1 cellular context compared by ENCODE assay signal in the genomic region with DNA sequence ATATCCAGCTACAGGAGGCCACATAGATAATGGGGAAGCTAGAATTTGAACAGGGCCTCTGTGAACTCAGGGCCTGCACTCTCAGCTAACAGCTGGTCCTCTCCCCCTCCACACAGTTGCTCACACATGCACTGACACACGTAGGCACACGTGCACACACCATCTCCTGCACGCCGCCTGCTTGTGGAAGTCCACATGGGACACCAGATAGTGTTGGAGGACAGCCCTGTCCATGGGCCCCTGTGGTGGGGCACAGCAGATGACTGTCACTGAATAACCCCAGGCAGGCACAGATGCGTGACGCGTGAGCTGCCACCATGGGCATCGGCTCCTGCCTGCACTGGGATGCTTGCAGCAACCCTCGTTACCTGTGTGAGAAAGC.
A peak's percentile ranks its signal among the peaks of the same experiment; 100 is the strongest.
TF ChIP-seq lines count a peak whose summit lies in the region.

No MANE protein-coding gene starts in this region.

TF ChIP-seq in HepG2, 621 proteins besides CTCF, POLR2A, EP300 and RAD21 (continued from another document and continues in another):
- TF ChIP-seq NFAT5 (CRISPR knock-in tag; IDR thresholded peaks at IDR 0.05) (no peak), PCBP1 (IDR thresholded peaks at IDR 0.05; ENCODE audit: borderline replicate concordance, low read depth, low read length) (no peak), ZNF367 (CRISPR knock-in tag; IDR thresholded peaks at IDR 0.05; ENCODE audit: borderline replicate concordance) (no peak), ZNF556 (CRISPR knock-in tag; IDR thresholded peaks at IDR 0.05; ENCODE audit: borderline replicate concordance) (no peak), MTA3 (CRISPR knock-in tag; IDR thresholded peaks at IDR 0.05) (no peak), ZNF101 (CRISPR knock-in tag; IDR thresholded peaks at IDR 0.05; ENCODE audit: borderline replicate concordance, low read depth) (no peak), MTF2 (CRISPR knock-in tag; IDR thresholded peaks at IDR 0.05; ENCODE audit: borderline replicate concordance) (no peak), FOXO1 (CRISPR knock-in tag; IDR thresholded peaks at IDR 0.05) (no peak), POGK (CRISPR knock-in tag; conservative IDR thresholded peaks at IDR 0.05) (no peak), ZSCAN12 (CRISPR knock-in tag; IDR thresholded peaks at IDR 0.05) (no peak), ZNF552 (CRISPR knock-in tag; IDR thresholded peaks at IDR 0.05; ENCODE audit: borderline replicate concordance) (0 out of 2 replicates have a peak, but pooled peaks have one; percentile 2), PAF1 (CRISPR knock-in tag; IDR thresholded peaks at IDR 0.05) (no peak), EEA1 (CRISPR knock-in tag; IDR thresholded peaks at IDR 0.05; ENCODE audit: borderline replicate concordance) (no peak), ZNF883 (CRISPR knock-in tag; IDR thresholded peaks at IDR 0.05; ENCODE audit: not compliant biosample characterization) (peak; percentile 42), IRX3 (CRISPR knock-in tag; IDR thresholded peaks at IDR 0.05; ENCODE audit: borderline replicate concordance, low read depth) (no peak), ZBTB20 (CRISPR knock-in tag; IDR thresholded peaks at IDR 0.05; ENCODE audit: borderline replicate concordance, low read depth) (no peak), ZNF670 (CRISPR knock-in tag; IDR thresholded peaks at IDR 0.05; ENCODE audit: borderline replicate concordance) (no peak), TOE1 (CRISPR knock-in tag; IDR thresholded peaks at IDR 0.05) (no peak), ZNF354B (CRISPR knock-in tag; IDR thresholded peaks at IDR 0.05) (no peak), FOXA3 (CRISPR knock-in tag; IDR thresholded peaks at IDR 0.05) (no peak), IKZF4 (CRISPR knock-in tag; IDR thresholded peaks at IDR 0.05; ENCODE audit: borderline replicate concordance, low read depth, not compliant biosample characterization) (no peak), KLF6 (CRISPR knock-in tag; IDR thresholded peaks at IDR 0.05) (no peak), ZNF432 (CRISPR knock-in tag; IDR thresholded peaks at IDR 0.05; ENCODE audit: borderline replicate concordance) (0 out of 2 replicates have a peak, but pooled peaks have one; percentile 13), NKX3-1 (CRISPR knock-in tag; IDR thresholded peaks at IDR 0.05) (no peak), SRF (IDR thresholded peaks at IDR 0.05; ENCODE audit: low read depth, low read length) (no peak), NFKB2 (CRISPR knock-in tag; IDR thresholded peaks at IDR 0.05; ENCODE audit: borderline replicate concordance) (no peak; the same call in 1 of the 2 replicates), ZNF776 (CRISPR knock-in tag; IDR thresholded peaks at IDR 0.05) (no peak), TBX2 (CRISPR knock-in tag; IDR thresholded peaks at IDR 0.05; ENCODE audit: borderline replicate concordance) (no peak; the same call in 1 of the 2 replicates), ZNF691 (CRISPR knock-in tag; IDR thresholded peaks at IDR 0.05; ENCODE audit: borderline replicate concordance, low read depth) (no peak), NONO (IDR thresholded peaks at IDR 0.05) (no peak), NONO (CRISPR knock-in tag; conservative IDR thresholded peaks at IDR 0.05) (no peak), E2F5 (CRISPR knock-in tag; conservative IDR thresholded peaks at IDR 0.05) (no peak), MAFG (CRISPR knock-in tag; IDR thresholded peaks at IDR 0.05) (no peak), MIER3 (CRISPR knock-in tag; IDR thresholded peaks at IDR 0.05; ENCODE audit: borderline replicate concordance) (no peak), ZNF605 (CRISPR knock-in tag; IDR thresholded peaks at IDR 0.05) (no peak), LCORL (IDR thresholded peaks at IDR 0.05) (no peak), LCORL (CRISPR knock-in tag; IDR thresholded peaks at IDR 0.05) (0 out of 2 replicates have a peak, but pooled peaks have one; percentile 4), ZNF775 (CRISPR knock-in tag; IDR thresholded peaks at IDR 0.05; ENCODE audit: borderline replicate concordance) (no peak), SP1 (IDR thresholded peaks at IDR 0.05) (no peak), SP1 (CRISPR knock-in tag; IDR thresholded peaks at IDR 0.05) (0 out of 2 replicates have a peak, but pooled peaks have one; percentile 17), ZNF431 (CRISPR knock-in tag; IDR thresholded peaks at IDR 0.05; ENCODE audit: borderline replicate concordance, low read depth) (no peak)
- TF ChIP-seq, protein P1, sequence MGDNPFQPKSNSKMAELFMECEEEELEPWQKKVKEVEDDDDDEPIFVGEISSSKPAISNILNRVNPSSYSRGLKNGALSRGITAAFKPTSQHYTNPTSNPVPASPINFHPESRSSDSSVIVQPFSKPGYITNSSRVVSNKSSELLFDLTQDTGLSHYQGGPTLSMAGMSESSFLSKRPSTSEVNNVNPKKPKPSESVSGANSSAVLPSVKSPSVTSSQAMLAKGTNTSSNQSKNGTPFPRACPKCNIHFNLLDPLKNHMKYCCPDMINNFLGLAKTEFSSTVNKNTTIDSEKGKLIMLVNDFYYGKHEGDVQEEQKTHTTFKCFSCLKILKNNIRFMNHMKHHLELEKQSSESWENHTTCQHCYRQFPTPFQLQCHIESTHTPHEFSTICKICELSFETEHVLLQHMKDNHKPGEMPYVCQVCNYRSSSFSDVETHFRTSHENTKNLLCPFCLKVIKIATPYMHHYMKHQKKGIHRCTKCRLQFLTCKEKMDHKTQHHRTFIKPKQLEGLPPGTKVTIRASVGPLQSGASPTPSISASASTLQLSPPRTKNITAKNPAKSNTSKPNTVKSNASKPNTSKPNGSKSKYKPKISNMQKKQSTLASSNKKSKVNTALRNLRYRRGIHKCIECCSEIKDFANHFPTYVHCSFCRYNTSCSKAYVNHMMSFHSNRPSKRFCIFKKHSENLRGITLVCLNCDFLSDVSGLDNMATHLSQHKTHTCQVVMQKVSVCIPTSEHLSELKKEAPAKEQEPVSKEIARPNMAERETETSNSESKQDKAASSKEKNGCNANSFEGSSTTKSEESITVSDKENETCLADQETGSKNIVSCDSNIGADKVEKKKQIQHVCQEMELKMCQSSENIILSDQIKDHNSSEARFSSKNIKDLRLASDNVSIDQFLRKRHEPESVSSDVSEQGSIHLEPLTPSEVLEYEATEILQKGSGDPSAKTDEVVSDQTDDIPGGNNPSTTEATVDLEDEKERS (CRISPR knock-in tag; IDR thresholded peaks at IDR 0.05): no peak
- TF ChIP-seq, protein P2, sequence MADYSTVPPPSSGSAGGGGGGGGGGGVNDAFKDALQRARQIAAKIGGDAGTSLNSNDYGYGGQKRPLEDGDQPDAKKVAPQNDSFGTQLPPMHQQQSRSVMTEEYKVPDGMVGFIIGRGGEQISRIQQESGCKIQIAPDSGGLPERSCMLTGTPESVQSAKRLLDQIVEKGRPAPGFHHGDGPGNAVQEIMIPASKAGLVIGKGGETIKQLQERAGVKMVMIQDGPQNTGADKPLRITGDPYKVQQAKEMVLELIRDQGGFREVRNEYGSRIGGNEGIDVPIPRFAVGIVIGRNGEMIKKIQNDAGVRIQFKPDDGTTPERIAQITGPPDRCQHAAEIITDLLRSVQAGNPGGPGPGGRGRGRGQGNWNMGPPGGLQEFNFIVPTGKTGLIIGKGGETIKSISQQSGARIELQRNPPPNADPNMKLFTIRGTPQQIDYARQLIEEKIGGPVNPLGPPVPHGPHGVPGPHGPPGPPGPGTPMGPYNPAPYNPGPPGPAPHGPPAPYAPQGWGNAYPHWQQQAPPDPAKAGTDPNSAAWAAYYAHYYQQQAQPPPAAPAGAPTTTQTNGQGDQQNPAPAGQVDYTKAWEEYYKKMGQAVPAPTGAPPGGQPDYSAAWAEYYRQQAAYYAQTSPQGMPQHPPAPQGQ (CRISPR knock-in tag; IDR thresholded peaks at IDR 0.05; ENCODE audit: borderline replicate concordance): no peak
- TF ChIP-seq, protein P3, sequence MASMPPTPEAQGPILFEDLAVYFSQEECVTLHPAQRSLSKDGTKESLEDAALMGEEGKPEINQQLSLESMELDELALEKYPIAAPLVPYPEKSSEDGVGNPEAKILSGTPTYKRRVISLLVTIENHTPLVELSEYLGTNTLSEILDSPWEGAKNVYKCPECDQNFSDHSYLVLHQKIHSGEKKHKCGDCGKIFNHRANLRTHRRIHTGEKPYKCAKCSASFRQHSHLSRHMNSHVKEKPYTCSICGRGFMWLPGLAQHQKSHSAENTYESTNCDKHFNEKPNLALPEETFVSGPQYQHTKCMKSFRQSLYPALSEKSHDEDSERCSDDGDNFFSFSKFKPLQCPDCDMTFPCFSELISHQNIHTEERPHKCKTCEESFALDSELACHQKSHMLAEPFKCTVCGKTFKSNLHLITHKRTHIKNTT (CRISPR knock-in tag; IDR thresholded peaks at IDR 0.05): no peak
- TF ChIP-seq, protein P4, sequence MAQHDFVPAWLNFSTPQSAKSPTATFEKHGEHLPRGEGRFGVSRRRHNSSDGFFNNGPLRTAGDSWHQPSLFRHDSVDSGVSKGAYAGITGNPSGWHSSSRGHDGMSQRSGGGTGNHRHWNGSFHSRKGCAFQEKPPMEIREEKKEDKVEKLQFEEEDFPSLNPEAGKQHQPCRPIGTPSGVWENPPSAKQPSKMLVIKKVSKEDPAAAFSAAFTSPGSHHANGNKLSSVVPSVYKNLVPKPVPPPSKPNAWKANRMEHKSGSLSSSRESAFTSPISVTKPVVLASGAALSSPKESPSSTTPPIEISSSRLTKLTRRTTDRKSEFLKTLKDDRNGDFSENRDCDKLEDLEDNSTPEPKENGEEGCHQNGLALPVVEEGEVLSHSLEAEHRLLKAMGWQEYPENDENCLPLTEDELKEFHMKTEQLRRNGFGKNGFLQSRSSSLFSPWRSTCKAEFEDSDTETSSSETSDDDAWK (CRISPR knock-in tag; IDR thresholded peaks at IDR 0.05): no peak
